11 cellular contexts compared by ENCODE assay signal in the genomic region with DNA sequence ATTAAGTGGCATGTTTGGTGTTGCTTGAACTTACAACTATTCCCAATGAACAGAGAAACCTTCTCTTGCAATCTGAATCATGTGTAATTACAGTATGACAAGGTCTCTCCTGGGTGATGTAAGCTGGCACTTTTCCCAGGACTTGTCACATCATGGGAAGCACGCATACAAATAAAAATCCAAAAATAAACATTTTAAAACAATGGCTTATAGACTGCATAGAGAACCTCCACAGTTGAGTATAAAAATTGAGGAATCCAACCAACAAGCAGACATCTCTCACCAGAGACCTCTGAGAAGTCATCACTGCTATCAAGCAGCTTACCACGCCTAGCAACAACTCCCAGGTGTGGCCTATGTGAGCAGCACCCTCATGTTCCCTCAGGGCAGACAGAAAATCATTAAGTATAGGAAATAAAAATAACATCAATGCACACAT. TPM values are rescaled to one million over a fixed set of nuclear protein-coding genes. Genes with fewer than 3 reads are reported as not detected.
DNase-seq lines count a peak whose midpoint lies in the region; ATAC-seq, FAIRE-seq and TF ChIP-seq lines count a peak whose summit lies in the region.
"Had no signal": no experiment of that assay in that cellular context is flagged by ENCODE, and none has a peak within 500 bp of the region (broad histone marks: within the 10 kb centered on the region; RNA-seq: fewer than 3 reads in every experiment).

No MANE protein-coding gene starts in this region.

- POLR2A ChIA-PET in HEK293 (lab: Yijun Ruan, JAX) = interaction anchor here (0.8 to 1.8 kb wide), 3 partner anchors 13 to 66 kb away, joined by 3 to 6 read pairs (median 5); a partner anchor contains a TSS

- H3K27ac ChIP-seq in HEK293 (ENCODE audit: extremely low read depth, low read depth, low read length) (peak overlapping the region; percentile 99), VCaP (peak overlapping the region; percentile 90)
- H3K27ac ChIP-seq: Peyer's patch had no signal

- no peaks in the 10 kb centered on the region; a peak in 1 of 3 replicates for H3K36me3 ChIP-seq in HEK293 (ENCODE audit: control insufficient read depth in 2 of 2, insufficient read depth in 1 of 2, low read length in 2 of 2)
- H3K36me3 ChIP-seq: Peyer's patch had no signal

- ATAC-seq in HG03342 (IDR thresholded peaks at IDR 0.05; ENCODE audit: unreplicated experiment) = no peak
- no peak for ATAC-seq in natural killer cell treated with Interleukin-12 subunit alpha and Interleukin-12 subunit beta and Interleukin-15 and Interleukin-18, amount 100 ng/mL, for 72 hours
- ATAC-seq: mucosa of descending colon had no signal

- peaks cover 29% of the 10 kb centered on the region for H3K4me1 ChIP-seq in HEK293 (ENCODE audit: control insufficient read depth, insufficient read depth, low read length)

- DNase-seq in AG10803 (ENCODE audit: low read depth) (peak; percentile 57), iris pigment epithelial cell (ENCODE audit: low read depth) (peak; percentile 80), SIG-M5 treated with dmso at 0.1 percent for 504 hours (lab: John Stamatoyannopoulos, UW; ENCODE audit: unreplicated experiment) (no peak), GM12892 (ENCODE audit: insufficient read length) (no peak)
- DNase-seq in natural killer cell treated with Interleukin-12 subunit alpha and Interleukin-12 subunit beta and Interleukin-15 and Interleukin-18, amount 100 ng/mL, for 72 hours (ENCODE audit: low spot score) = no peak

- H3K4me3 ChIP-seq in AG10803 (ENCODE audit: low read length) = no peak overlapping the region
- H3K4me3 ChIP-seq in HEK293 (ENCODE audit: low read depth, low read length) = no peak overlapping the region
- H3K4me3 ChIP-seq: mucosa of descending colon, Peyer's patch had no signal

- peaks cover 21 to 32% of the 10 kb centered on the region in 2 donors for H3K4me1 Mint-ChIP-seq in natural killer cell treated with Interleukin-12 subunit alpha and Interleukin-12 subunit beta and Interleukin-15 and Interleukin-18, amount 100 ng/mL, for 72 hours (ENCODE audit: low read depth in 2 of 2)

- CTCF ChIA-PET in HEK293 (lab: Yijun Ruan, JAX) = interaction anchor here (0.6 to 1.4 kb wide), 5 partner anchors 14 to 322 kb away, joined by 3 to 6 read pairs (median 3); no protein-coding TSS in a partner anchor

- no peaks in the 10 kb centered on the region for H3K27me3 Mint-ChIP-seq in natural killer cell treated with Interleukin-12 subunit alpha and Interleukin-12 subunit beta and Interleukin-15 and Interleukin-18, amount 100 ng/mL, for 72 hours
- H3K27me3 Mint-ChIP-seq: stimulated activated naive CD8-positive, alpha-beta T cell treated with anti-CD3 and anti-CD28 coated beads, Interleukin-15, Interleukin-2, amounts not matched to agents 100 ng/mL and 50 ng/mL, for 24 hours had no signal

- no peaks in the 10 kb centered on the region for H3K9me3 Mint-ChIP-seq in natural killer cell treated with Interleukin-12 subunit alpha and Interleukin-12 subunit beta and Interleukin-15 and Interleukin-18, amount 100 ng/mL, for 72 hours
- H3K9me3 Mint-ChIP-seq: stimulated activated naive CD8-positive, alpha-beta T cell treated with anti-CD3 and anti-CD28 coated beads, Interleukin-15, Interleukin-2, amounts not matched to agents 100 ng/mL and 50 ng/mL, for 24 hours had no signal

- no peaks in the 10 kb centered on the region for H3K9me3 ChIP-seq in HEK293 (ENCODE audit: control insufficient read depth, insufficient read depth, low read depth, low read length)
- H3K9me3 ChIP-seq: mucosa of descending colon, Peyer's patch had no signal

- H3K27ac Mint-ChIP-seq in natural killer cell treated with Interleukin-12 subunit alpha and Interleukin-12 subunit beta and Interleukin-15 and Interleukin-18, amount 100 ng/mL, for 72 hours = no peak overlapping the region
- H3K27ac Mint-ChIP-seq: stimulated activated naive CD8-positive, alpha-beta T cell treated with anti-CD3 and anti-CD28 coated beads, Interleukin-15, Interleukin-2, amounts not matched to agents 100 ng/mL and 50 ng/mL, for 24 hours had no signal

- no peak overlapping the region for H3K4me3 Mint-ChIP-seq in natural killer cell treated with Interleukin-12 subunit alpha and Interleukin-12 subunit beta and Interleukin-15 and Interleukin-18, amount 100 ng/mL, for 72 hours

- H3K36me3 Mint-ChIP-seq in natural killer cell treated with Interleukin-12 subunit alpha and Interleukin-12 subunit beta and Interleukin-15 and Interleukin-18, amount 100 ng/mL, for 72 hours = no peaks in the 10 kb centered on the region

- no peak for FAIRE-seq in GM12892 (lab: Jason Lieb, UNC)

- no peak for TF ChIP-seq CTCF in AG10803 (conservative IDR thresholded peaks at IDR 0.05; ENCODE audit: low read length)
- no peak for TF ChIP-seq CTCF in HEK293 (tag by site-specific recombination; IDR thresholded peaks at IDR 0.05)
- TF ChIP-seq CTCF in VCaP (conservative IDR thresholded peaks at IDR 0.05) = no peak

- TF ChIP-seq POLR2A in GM12892 (IDR thresholded peaks at IDR 0.05; ENCODE audit: low read depth, low read length) = no peak

TF ChIP-seq in HEK293, 187 proteins besides CTCF, POLR2A, EP300 and RAD21 (continues in another document):
- TF ChIP-seq GLIS1 (tag by site-specific recombination; IDR thresholded peaks at IDR 0.05) = no peak
- TF ChIP-seq ZNF311 (tag by site-specific recombination; IDR thresholded peaks at IDR 0.05; ENCODE audit: borderline replicate concordance) = no peak
- TF ChIP-seq BCL11B (tag by site-specific recombination; IDR thresholded peaks at IDR 0.05; ENCODE audit: low read depth) = no peak
- peak; percentile 87 for TF ChIP-seq ZEB2 (tag by site-specific recombination; IDR thresholded peaks at IDR 0.05)
- TF ChIP-seq ZBTB20 (tag by site-specific recombination; IDR thresholded peaks at IDR 0.05) = no peak
- no peak for TF ChIP-seq ZNF521 (tag by site-specific recombination; IDR thresholded peaks at IDR 0.05)
- TF ChIP-seq, protein P1, sequence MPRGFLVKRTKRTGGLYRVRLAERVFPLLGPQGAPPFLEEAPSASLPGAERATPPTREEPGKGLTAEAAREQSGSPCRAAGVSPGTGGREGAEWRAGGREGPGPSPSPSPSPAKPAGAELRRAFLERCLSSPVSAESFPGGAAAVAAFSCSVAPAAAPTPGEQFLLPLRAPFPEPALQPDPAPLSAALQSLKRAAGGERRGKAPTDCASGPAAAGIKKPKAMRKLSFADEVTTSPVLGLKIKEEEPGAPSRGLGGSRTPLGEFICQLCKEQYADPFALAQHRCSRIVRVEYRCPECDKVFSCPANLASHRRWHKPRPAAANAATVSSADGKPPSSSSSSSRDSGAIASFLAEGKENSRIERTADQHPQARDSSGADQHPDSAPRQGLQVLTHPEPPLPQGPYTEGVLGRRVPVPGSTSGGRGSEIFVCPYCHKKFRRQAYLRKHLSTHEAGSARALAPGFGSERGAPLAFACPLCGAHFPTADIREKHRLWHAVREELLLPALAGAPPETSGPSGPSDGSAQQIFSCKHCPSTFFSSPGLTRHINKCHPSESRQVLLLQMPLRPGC (tag by site-specific recombination; IDR thresholded peaks at IDR 0.05) = no peak
- TF ChIP-seq, protein P2, sequence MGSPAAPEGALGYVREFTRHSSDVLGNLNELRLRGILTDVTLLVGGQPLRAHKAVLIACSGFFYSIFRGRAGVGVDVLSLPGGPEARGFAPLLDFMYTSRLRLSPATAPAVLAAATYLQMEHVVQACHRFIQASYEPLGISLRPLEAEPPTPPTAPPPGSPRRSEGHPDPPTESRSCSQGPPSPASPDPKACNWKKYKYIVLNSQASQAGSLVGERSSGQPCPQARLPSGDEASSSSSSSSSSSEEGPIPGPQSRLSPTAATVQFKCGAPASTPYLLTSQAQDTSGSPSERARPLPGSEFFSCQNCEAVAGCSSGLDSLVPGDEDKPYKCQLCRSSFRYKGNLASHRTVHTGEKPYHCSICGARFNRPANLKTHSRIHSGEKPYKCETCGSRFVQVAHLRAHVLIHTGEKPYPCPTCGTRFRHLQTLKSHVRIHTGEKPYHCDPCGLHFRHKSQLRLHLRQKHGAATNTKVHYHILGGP (tag by site-specific recombination; IDR thresholded peaks at IDR 0.05) = no peak
- TF ChIP-seq YY2 (tag by site-specific recombination; IDR thresholded peaks at IDR 0.05) = no peak
- TF ChIP-seq, protein P3, sequence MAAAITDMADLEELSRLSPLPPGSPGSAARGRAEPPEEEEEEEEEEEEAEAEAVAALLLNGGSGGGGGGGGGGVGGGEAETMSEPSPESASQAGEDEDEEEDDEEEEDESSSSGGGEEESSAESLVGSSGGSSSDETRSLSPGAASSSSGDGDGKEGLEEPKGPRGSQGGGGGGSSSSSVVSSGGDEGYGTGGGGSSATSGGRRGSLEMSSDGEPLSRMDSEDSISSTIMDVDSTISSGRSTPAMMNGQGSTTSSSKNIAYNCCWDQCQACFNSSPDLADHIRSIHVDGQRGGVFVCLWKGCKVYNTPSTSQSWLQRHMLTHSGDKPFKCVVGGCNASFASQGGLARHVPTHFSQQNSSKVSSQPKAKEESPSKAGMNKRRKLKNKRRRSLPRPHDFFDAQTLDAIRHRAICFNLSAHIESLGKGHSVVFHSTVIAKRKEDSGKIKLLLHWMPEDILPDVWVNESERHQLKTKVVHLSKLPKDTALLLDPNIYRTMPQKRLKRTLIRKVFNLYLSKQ (tag by site-specific recombination; IDR thresholded peaks at IDR 0.05; ENCODE audit: borderline replicate concordance) = no peak
- TF ChIP-seq, protein P4, sequence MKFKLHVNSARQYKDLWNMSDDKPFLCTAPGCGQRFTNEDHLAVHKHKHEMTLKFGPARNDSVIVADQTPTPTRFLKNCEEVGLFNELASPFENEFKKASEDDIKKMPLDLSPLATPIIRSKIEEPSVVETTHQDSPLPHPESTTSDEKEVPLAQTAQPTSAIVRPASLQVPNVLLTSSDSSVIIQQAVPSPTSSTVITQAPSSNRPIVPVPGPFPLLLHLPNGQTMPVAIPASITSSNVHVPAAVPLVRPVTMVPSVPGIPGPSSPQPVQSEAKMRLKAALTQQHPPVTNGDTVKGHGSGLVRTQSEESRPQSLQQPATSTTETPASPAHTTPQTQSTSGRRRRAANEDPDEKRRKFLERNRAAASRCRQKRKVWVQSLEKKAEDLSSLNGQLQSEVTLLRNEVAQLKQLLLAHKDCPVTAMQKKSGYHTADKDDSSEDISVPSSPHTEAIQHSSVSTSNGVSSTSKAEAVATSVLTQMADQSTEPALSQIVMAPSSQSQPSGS (tag by site-specific recombination; IDR thresholded peaks at IDR 0.05; ENCODE audit: low read depth) = 0 out of 2 replicates have a peak, but pooled peaks have one; percentile 54

RNA-seq across cellular contexts. Expression of a gene that starts 3.9 kb away (rescaled TPM):
- polyA plus RNA-seq in GM12892 (2012; ENCODE audit: missing spikeins) = 32.7 TPM
- total RNA-seq in natural killer cell treated with Interleukin-12 subunit alpha and Interleukin-12 subunit beta and Interleukin-15 and Interleukin-18, amount 100 ng/mL, for 72 hours = 10 to 100 TPM; 15.7 to 29.7 TPM

Comparison
In these comparisons a context has a peak if more than half of its experiments do, and no peak if none do; other contexts are left out.
1. DNase-seq: peak in AG10803 (single experiment) and iris pigment epithelial cell (single experiment); none in SIG-M5 treated with dmso at 0.1 percent for 504 hours (single experiment), GM12892 (single experiment) and natural killer cell treated with Interleukin-12 subunit alpha and Interleukin-12 subunit beta and Interleukin-15 and Interleukin-18, amount 100 ng/mL, for 72 hours (single experiment).